Comparison of ENCODE assay signal across 8 cellular contexts in the genomic region with DNA sequence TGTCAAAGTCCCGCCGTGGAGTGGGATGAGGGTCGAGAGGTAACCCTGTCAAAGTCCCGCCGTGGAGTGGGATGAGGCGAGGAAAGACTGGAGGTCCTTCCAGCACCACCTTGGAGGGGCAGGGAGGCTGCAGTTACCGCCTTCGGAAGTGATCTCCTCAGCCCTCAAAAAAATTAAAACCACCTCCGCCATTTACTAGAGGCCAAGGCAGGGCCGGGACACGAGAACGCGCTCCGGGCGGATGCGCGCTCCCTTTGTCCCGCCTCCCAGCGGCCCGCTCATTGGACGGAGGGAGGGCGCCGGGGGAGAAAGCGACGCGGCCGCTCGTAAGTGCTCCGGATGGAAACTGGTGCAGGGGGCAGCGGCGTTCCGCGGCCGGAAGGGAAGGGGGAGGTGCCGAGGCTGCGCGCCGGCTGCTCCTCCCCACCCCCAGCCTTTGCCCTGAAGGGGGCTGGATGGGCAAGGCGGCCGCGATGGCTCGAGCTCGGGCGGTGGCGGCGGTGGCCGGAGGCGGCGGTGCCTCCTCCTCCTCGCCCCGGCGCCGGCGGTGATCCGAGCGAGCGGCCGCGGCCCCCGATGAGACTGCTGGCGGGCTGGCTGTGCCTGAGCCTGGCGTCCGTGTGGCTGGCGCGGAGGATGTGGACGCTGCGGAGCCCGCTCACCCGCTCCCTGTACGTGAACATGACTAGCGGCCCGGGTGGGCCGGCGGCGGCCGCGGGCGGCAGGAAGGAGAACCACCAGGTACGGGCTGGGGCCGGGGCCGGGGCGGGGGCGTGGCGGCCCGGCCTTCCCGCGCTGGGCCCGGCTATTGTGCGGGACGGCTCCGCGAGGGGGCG. TPM values are rescaled to one million over a fixed set of nuclear protein-coding genes. Genes with fewer than 3 reads are reported as not detected.
DNase-seq lines count a peak whose midpoint lies in the region; ATAC-seq, FAIRE-seq and TF ChIP-seq lines count a peak whose summit lies in the region.

A gene (plus strand): TSS at position 420 of the 836 bp plus-strand sequence. CDS start 157 bp downstream, at position 577.

- H3K36me3 Mint-ChIP-seq in T-helper 1 cell treated with Interleukin-12 subunit alpha and Interleukin-12 subunit beta and Interleukin-4 antibody, amounts not matched to agents 30 μg/mL and 1 μg/mL, for 36 hours (ENCODE audit: low read depth), result peaks cover 6% of the 10 kb centered on the region
- no peaks in the 10 kb centered on the region for H3K36me3 Mint-ChIP-seq in progenitor cell of endocrine pancreas (ENCODE audit: insufficient read depth)

- peak within 1 kb of the TSS; percentile 86 for H3K4me3 Mint-ChIP-seq in T-helper 1 cell treated with Interleukin-12 subunit alpha and Interleukin-12 subunit beta and Interleukin-4 antibody, amounts not matched to agents 30 μg/mL and 1 μg/mL, for 36 hours
- H3K4me3 Mint-ChIP-seq in progenitor cell of endocrine pancreas (ENCODE audit: low read depth), result peak within 1 kb of the TSS; percentile 86

- FAIRE-seq in GM12892 (lab: Jason Lieb, UNC), result peak; percentile 96

- ATAC-seq in HG02852 (IDR thresholded peaks at IDR 0.05; ENCODE audit: unreplicated experiment) (peak; percentile 88), left cardiac atrium (peak; percentile 99)

- DNase-seq in GM12892 (ENCODE audit: insufficient read length), result peak; percentile 86
- peak; percentile 97 for DNase-seq in NCI-H146 (lab: John Stamatoyannopoulos, UW)
- DNase-seq in amniotic stem cell (lab: John Stamatoyannopoulos, UW), result peak; percentile 90
- DNase-seq in left cardiac atrium, result peak; percentile 95
- DNase-seq in progenitor cell of endocrine pancreas (ENCODE audit: low spot score, unreplicated experiment), result peak; percentile 94
- peak; percentile 96 for DNase-seq in ureter (ENCODE audit: low spot score)

- H3K9me3 Mint-ChIP-seq in T-helper 1 cell treated with Interleukin-12 subunit alpha and Interleukin-12 subunit beta and Interleukin-4 antibody, amounts not matched to agents 30 μg/mL and 1 μg/mL, for 36 hours, result no peaks in the 10 kb centered on the region
- no peaks in the 10 kb centered on the region for H3K9me3 Mint-ChIP-seq in progenitor cell of endocrine pancreas (ENCODE audit: low read depth)

- H3K27me3 Mint-ChIP-seq in T-helper 1 cell treated with Interleukin-12 subunit alpha and Interleukin-12 subunit beta and Interleukin-4 antibody, amounts not matched to agents 30 μg/mL and 1 μg/mL, for 36 hours (ENCODE audit: low read depth), result no peaks in the 10 kb centered on the region
- no peaks in the 10 kb centered on the region for H3K27me3 Mint-ChIP-seq in progenitor cell of endocrine pancreas

- intact Hi-C loops in left cardiac atrium (cut with DNase I), result no loop called here

- H3K27ac Mint-ChIP-seq in T-helper 1 cell treated with Interleukin-12 subunit alpha and Interleukin-12 subunit beta and Interleukin-4 antibody, amounts not matched to agents 30 μg/mL and 1 μg/mL, for 36 hours, result peak within 1 kb of the TSS; percentile 89
- peak within 1 kb of the TSS; percentile 97 for H3K27ac Mint-ChIP-seq in progenitor cell of endocrine pancreas

- TF ChIP-seq CTCF in progenitor cell of endocrine pancreas (IDR thresholded peaks at IDR 0.05; ENCODE audit: unreplicated experiment), result no peak

- peak; percentile 93 for TF ChIP-seq POLR2A in GM12892 (IDR thresholded peaks at IDR 0.05; ENCODE audit: low read depth, low read length)

- H3K4me1 Mint-ChIP-seq in T-helper 1 cell treated with Interleukin-12 subunit alpha and Interleukin-12 subunit beta and Interleukin-4 antibody, amounts not matched to agents 30 μg/mL and 1 μg/mL, for 36 hours (ENCODE audit: low read depth), result peaks cover 36% of the 10 kb centered on the region
- H3K4me1 Mint-ChIP-seq in progenitor cell of endocrine pancreas (ENCODE audit: low read depth), result peaks cover 30% of the 10 kb centered on the region

RNA-seq across cellular contexts. Expression of the gene that starts here (rescaled TPM):
- polyA plus RNA-seq in GM12892 (2012; ENCODE audit: missing spikeins), result 60.9 TPM
- 10 to 100 TPM; 49.3 to 63.8 TPM for total RNA-seq in left cardiac atrium
- 143 and 158 TPM in 2 replicates for total RNA-seq in progenitor cell of endocrine pancreas
- 80.3 TPM for total RNA-seq in ureter

Comparison
In these comparisons a context has a peak if more than half of its experiments do, and no peak if none do; other contexts are left out.
1. Peak in every context shown above with its lines: DNase-seq and ATAC-seq.